8 cellular contexts compared by ENCODE assay signal in genomic region chr16:68064791-68065365, GRCh38. TPM values are rescaled to one million over a fixed set of nuclear protein-coding genes. Genes with fewer than 3 reads are reported as not detected.
DNase-seq lines count a peak whose midpoint lies in the region; ATAC-seq and TF ChIP-seq lines count a peak whose summit lies in the region.

No MANE protein-coding gene starts in this region.

- no peak for TF ChIP-seq POLR2A in lower leg skin (IDR thresholded peaks at IDR 0.05)

- no peak overlapping the region for H3K4me3 ChIP-seq in GM12875 (ENCODE audit: low read depth, low read length)
- H3K4me3 ChIP-seq in choroid plexus epithelial cell (ENCODE audit: low read depth, low read length) = no peak overlapping the region
- H3K4me3 ChIP-seq in lower leg skin (ENCODE audit: low read depth, poor library complexity, severe bottlenecking) = no peak overlapping the region

- 35 to 54% methylated on average over 2 of the region's 2 CpGs for WGBS in lower leg skin, 2 donors

- DNase-seq in A172 (ENCODE audit: low spot score) (peak; percentile 55), NCI-H2171 treated with DMSO at 0.1 percent for 48 hours (lab: John Stamatoyannopoulos, UW) (peak; percentile 59), choroid plexus epithelial cell (ENCODE audit: low read depth) (peak; percentile 85), lower leg skin (ENCODE audit: low spot score in 2 of 2) (peak; percentile 47 to 93)
- DNase-seq in activated CD4-positive, alpha-beta T cell treated with anti-CD3 and anti-CD28 coated beads for 4 hours = peak; percentile 66 to 76
- DNase-seq in stimulated activated CD4-positive, alpha-beta T cell treated with anti-CD3 and anti-CD28 coated beads, TNF-alpha, amount 100 ng/mL, for 48 hours (ENCODE audit: low read depth in 3 of 3) = peak; percentile 48 to 61 (median 50)

- ATAC-seq in GM18519 (IDR thresholded peaks at IDR 0.05; ENCODE audit: low FRiP score, unreplicated experiment) = no peak

- TF ChIP-seq CTCF in GM12875 (IDR thresholded peaks at IDR 0.05; ENCODE audit: borderline replicate concordance, insufficient read depth, low read depth, low read length) = peak; percentile 89
- peak; percentile 89 for TF ChIP-seq CTCF in choroid plexus epithelial cell (conservative IDR thresholded peaks at IDR 0.05; ENCODE audit: low read depth, low read length)
- peak in 1 of 3 donors; percentile 48 for TF ChIP-seq CTCF in lower leg skin (IDR thresholded peaks at IDR 0.05)

- intact Hi-C loops in lower leg skin (cut with DNase I; ENCODE audit: low total_unique reads) = no loop called here

RNA-seq across cellular contexts. Expression of gene NFATC3, which starts 20.3 kb away (rescaled TPM):
- 13.4 and 14.3 TPM in 2 replicates for total RNA-seq in A172 (2014; rRNA removed; shearing (Covaris generic))
- total RNA-seq in lower leg skin = 10 to 100 TPM; 28.2 to 49.2 (median 31.9) TPM

RNA-seq across cellular contexts. Expression of gene DUS2, which starts 41.8 kb away (rescaled TPM):
- 12.8 and 12.9 TPM in 2 replicates for total RNA-seq in A172 (2014; rRNA removed; shearing (Covaris generic))
- 10 to 100 TPM; 13.7 to 24.0 (median 14.8) TPM for total RNA-seq in lower leg skin

RNA-seq across cellular contexts. Expression of gene DDX28, which starts 41.8 kb away (rescaled TPM):
- total RNA-seq in A172 (2014; rRNA removed; shearing (Covaris generic)) = 9.1 and 10.2 TPM in 2 replicates
- total RNA-seq in lower leg skin = 10 to 100 TPM; 11.0 to 21.1 (median 13.6) TPM

RNA-seq across cellular contexts. Expression of gene DPEP2NB, which starts 49.2 kb away (rescaled TPM):
- total RNA-seq in A172 (2014; rRNA removed; shearing (Covaris generic)) = not detected in 2 replicates
- not detected for total RNA-seq in lower leg skin
